In the genomic region with DNA sequence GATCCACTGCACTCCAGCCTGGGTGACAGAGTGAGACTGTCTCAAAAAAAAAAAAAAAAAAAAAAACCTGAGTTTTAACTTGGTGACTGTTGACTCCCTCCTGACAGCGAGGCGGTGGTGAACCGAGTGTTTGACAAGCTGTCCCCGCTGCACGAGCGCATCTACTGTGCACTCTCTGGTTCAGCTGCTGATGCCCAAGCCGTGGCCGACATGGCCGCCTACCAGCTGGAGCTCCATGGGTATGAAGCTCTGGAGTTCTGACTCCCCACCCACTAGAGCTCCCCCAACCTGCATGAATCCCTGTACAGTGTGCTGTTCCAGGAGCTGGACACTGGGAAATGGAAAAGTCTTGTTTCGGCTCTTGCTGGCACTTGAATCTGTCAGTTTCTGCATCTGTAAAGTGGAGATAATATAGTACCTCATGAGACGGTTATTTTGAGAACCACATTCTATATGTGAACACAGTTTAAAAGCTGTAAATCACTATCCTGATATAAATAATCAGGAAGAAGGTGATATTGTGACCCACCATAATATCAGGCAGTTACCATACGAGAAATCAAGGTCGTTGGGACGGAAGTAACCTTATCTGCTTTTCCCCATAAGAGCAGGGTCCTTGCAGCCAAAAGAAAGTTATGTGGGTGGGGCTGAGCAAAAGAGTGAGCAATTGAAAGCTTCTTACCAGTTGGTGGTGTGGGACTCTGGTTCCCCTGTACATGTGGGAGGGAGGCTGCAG, we compare ENCODE assay signal across 1 cellular context.
TF ChIP-seq lines count a peak whose summit lies in the region.

No MANE protein-coding gene starts in this region.

TF ChIP-seq in HepG2, 621 proteins besides CTCF, POLR2A, EP300 and RAD21:
- TF ChIP-seq THAP11 (CRISPR knock-in tag; IDR thresholded peaks at IDR 0.05), result no peak
- TF ChIP-seq, protein P1, sequence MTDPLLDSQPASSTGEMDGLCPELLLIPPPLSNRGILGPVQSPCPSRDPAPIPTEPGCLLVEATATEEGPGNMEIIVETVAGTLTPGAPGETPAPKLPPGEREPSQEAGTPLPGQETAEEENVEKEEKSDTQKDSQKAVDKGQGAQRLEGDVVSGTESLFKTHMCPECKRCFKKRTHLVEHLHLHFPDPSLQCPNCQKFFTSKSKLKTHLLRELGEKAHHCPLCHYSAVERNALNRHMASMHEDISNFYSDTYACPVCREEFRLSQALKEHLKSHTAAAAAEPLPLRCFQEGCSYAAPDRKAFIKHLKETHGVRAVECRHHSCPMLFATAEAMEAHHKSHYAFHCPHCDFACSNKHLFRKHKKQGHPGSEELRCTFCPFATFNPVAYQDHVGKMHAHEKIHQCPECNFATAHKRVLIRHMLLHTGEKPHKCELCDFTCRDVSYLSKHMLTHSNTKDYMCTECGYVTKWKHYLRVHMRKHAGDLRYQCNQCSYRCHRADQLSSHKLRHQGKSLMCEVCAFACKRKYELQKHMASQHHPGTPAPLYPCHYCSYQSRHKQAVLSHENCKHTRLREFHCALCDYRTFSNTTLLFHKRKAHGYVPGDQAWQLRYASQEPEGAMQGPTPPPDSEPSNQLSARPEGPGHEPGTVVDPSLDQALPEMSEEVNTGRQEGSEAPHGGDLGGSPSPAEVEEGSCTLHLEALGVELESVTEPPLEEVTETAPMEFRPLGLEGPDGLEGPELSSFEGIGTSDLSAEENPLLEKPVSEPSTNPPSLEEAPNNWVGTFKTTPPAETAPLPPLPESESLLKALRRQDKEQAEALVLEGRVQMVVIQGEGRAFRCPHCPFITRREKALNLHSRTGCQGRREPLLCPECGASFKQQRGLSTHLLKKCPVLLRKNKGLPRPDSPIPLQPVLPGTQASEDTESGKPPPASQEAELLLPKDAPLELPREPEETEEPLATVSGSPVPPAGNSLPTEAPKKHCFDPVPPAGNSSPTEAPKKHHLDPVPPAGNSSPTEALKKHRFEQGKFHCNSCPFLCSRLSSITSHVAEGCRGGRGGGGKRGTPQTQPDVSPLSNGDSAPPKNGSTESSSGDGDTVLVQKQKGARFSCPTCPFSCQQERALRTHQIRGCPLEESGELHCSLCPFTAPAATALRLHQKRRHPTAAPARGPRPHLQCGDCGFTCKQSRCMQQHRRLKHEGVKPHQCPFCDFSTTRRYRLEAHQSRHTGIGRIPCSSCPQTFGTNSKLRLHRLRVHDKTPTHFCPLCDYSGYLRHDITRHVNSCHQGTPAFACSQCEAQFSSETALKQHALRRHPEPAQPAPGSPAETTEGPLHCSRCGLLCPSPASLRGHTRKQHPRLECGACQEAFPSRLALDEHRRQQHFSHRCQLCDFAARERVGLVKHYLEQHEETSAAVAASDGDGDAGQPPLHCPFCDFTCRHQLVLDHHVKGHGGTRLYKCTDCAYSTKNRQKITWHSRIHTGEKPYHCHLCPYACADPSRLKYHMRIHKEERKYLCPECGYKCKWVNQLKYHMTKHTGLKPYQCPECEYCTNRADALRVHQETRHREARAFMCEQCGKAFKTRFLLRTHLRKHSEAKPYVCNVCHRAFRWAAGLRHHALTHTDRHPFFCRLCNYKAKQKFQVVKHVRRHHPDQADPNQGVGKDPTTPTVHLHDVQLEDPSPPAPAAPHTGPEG (CRISPR knock-in tag; IDR thresholded peaks at IDR 0.05), result no peak
- TF ChIP-seq ZNF556 (CRISPR knock-in tag; IDR thresholded peaks at IDR 0.05; ENCODE audit: borderline replicate concordance), result no peak
- no peak for TF ChIP-seq NFKBIZ (CRISPR knock-in tag; IDR thresholded peaks at IDR 0.05)
- TF ChIP-seq PHF20 (CRISPR knock-in tag; IDR thresholded peaks at IDR 0.05), result no peak
- TF ChIP-seq ZFY (CRISPR knock-in tag; IDR thresholded peaks at IDR 0.05), result no peak
- TF ChIP-seq, protein P2, sequence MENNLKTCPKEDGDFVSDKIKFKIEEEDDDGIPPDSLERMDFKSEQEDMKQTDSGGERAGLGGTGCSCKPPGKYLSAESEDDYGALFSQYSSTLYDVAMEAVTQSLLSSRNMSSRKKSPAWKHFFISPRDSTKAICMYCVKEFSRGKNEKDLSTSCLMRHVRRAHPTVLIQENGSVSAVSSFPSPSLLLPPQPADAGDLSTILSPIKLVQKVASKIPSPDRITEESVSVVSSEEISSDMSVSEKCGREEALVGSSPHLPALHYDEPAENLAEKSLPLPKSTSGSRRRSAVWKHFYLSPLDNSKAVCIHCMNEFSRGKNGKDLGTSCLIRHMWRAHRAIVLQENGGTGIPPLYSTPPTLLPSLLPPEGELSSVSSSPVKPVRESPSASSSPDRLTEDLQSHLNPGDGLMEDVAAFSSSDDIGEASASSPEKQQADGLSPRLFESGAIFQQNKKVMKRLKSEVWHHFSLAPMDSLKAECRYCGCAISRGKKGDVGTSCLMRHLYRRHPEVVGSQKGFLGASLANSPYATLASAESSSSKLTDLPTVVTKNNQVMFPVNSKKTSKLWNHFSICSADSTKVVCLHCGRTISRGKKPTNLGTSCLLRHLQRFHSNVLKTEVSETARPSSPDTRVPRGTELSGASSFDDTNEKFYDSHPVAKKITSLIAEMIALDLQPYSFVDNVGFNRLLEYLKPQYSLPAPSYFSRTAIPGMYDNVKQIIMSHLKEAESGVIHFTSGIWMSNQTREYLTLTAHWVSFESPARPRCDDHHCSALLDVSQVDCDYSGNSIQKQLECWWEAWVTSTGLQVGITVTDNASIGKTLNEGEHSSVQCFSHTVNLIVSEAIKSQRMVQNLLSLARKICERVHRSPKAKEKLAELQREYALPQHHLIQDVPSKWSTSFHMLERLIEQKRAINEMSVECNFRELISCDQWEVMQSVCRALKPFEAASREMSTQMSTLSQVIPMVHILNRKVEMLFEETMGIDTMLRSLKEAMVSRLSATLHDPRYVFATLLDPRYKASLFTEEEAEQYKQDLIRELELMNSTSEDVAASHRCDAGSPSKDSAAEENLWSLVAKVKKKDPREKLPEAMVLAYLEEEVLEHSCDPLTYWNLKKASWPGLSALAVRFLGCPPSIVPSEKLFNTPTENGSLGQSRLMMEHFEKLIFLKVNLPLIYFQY (CRISPR knock-in tag; IDR thresholded peaks at IDR 0.05; ENCODE audit: borderline replicate concordance), result no peak
- TF ChIP-seq SRY (CRISPR knock-in tag; IDR thresholded peaks at IDR 0.05), result no peak
- TF ChIP-seq, protein P3, sequence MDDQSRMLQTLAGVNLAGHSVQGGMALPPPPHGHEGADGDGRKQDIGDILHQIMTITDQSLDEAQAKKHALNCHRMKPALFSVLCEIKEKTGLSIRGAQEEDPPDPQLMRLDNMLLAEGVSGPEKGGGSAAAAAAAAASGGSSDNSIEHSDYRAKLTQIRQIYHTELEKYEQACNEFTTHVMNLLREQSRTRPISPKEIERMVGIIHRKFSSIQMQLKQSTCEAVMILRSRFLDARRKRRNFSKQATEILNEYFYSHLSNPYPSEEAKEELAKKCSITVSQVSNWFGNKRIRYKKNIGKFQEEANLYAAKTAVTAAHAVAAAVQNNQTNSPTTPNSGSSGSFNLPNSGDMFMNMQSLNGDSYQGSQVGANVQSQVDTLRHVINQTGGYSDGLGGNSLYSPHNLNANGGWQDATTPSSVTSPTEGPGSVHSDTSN (CRISPR knock-in tag; IDR thresholded peaks at IDR 0.05; ENCODE audit: borderline replicate concordance), result no peak
- no peak for TF ChIP-seq ZSCAN20 (CRISPR knock-in tag; IDR thresholded peaks at IDR 0.05; ENCODE audit: borderline replicate concordance)
- no peak for TF ChIP-seq TRIM24 (CRISPR knock-in tag; IDR thresholded peaks at IDR 0.05)
